Comparison of ENCODE assay signal across 6 cellular contexts in the genomic region with DNA sequence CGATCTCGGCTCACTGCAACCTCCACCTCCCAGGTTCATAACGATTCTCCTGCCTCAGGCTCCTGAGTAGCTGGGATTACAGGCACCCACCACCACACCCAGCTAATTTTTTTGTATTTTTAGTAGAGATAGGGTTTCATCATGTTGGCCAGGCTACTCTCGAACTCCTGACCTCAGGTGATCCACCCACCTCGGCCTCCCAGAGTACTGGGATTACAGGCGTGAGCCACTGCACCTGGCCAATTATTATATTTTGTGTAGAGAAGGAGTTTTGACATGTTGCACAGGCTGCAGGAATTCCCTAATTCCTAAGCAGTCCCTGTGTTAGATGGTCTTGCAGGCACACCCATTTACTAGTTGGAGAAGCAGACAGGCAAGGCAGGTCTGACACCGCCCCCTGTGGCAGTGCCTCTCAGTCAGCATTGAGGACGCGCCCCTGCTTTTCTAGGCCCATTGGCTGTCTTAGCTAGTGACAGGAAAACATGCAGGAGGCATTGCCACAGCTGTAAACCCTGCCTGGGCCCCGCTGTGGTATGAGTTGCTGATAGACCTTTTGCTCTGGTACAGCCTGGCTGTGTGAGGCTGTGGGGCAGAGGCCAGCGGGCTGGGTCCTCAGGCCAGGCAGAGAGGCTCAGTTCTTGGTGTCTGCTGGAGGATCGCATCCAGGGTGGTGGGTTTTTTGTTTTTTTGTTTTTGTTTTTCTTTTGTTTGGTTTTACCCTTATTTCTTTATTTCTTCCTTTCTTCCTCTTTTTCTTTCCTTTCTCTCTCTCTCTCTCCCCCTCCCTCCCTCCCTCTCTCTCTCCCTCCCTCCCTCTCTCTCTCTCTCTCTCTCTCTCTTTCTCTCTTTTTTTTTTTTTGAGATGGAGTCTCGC. TPM values are rescaled to one million over a fixed set of nuclear protein-coding genes. Genes with fewer than 3 reads are reported as not detected.
DNase-seq lines count a peak whose midpoint lies in the region; ATAC-seq and TF ChIP-seq lines count a peak whose summit lies in the region.
"Not testable (repeated sequence)": the region's sequence is repeated elsewhere in the genome, so short reads cannot be mapped to it uniquely, and the experiment has no call there.

No MANE protein-coding gene starts in this region.

- POLR2A ChIA-PET in PC-9 (lab: Charles Lee; ENCODE audit: unreplicated experiment) = interaction anchor here (0.5 to 0.6 kb wide), 3 partner anchors 47 to 61 kb away, joined by 3 to 5 read pairs (median 5); no protein-coding TSS in a partner anchor

- not testable (repeated sequence) for H3K9ac ChIP-seq in parathyroid adenoma

- H3K4me1 ChIP-seq in PC-9 (replicated peaks; ENCODE audit: insufficient read depth) (peaks cover 21% of the 10 kb centered on the region), parathyroid adenoma (peaks cover 33% of the 10 kb centered on the region)
- not testable (repeated sequence) for H3K4me1 ChIP-seq in thymus (ENCODE audit: control insufficient read depth, insufficient read depth, low read length)

- not testable (repeated sequence) for H3K27me3 ChIP-seq in PC-9 (ENCODE audit: insufficient read depth, low read depth); parathyroid adenoma (ENCODE audit: control insufficient read depth, insufficient read depth, low read length); thymus (ENCODE audit: control insufficient read depth, insufficient read depth)

- H3F3A ChIP-seq in PC-9 (ENCODE audit: insufficient read depth, low read depth) = peaks cover 33% of the 10 kb centered on the region

- WGBS in thymus = 50% methylated on average over 13 of the region's 13 CpGs

- peaks cover 45% of the 10 kb centered on the region for H3K79me2 ChIP-seq in PC-9 (ENCODE audit: low read depth)
- H3K79me2 ChIP-seq in parathyroid adenoma = peaks cover 68% of the 10 kb centered on the region

- BruUV-seq in PC-9 (replicated peaks; lab: Mats Ljungman, UMichigan) = not testable (repeated sequence)

- TF ChIP-seq CTCF in PC-9 (conservative IDR thresholded peaks at IDR 0.05) (peak; percentile 54), fibroblast of the aortic adventitia (IDR thresholded peaks at IDR 0.05; ENCODE audit: insufficient read depth, low read length) (peak; percentile 34), parathyroid adenoma (IDR thresholded peaks at IDR 0.05) (peak; percentile 24)

- H4K20me1 ChIP-seq in PC-9 (ENCODE audit: insufficient read depth) = peaks cover 23% of the 10 kb centered on the region

- ATAC-seq in GM18907 (IDR thresholded peaks at IDR 0.05; ENCODE audit: unreplicated experiment) = peak; percentile 44

- CTCF ChIA-PET in PC-9 (lab: Charles Lee) = interaction anchor here (0.6 to 1.4 kb wide), 3 partner anchors 41 to 963 kb away, joined by 3 to 11 read pairs (median 3); no protein-coding TSS in a partner anchor

- H3K27ac ChIP-seq in PC-9 = not testable (repeated sequence)
- peak overlapping the region; percentile 73 for H3K27ac ChIP-seq in parathyroid adenoma
- peak overlapping the region; percentile 89 for H3K27ac ChIP-seq in thymus (ENCODE audit: low read depth)

- DNase-seq in PC-9 = peak; percentile 67 to 81
- DNase-seq in activated T-cell treated with anti-CD3 and anti-CD28 coated beads, Interleukin-2, amount 50 U/mL, for 1 hour = peak; percentile 80
- DNase-seq in fibroblast of the aortic adventitia (ENCODE audit: low read depth) = peak; percentile 43

- not testable (repeated sequence) for H3K9me2 ChIP-seq in PC-9 (ENCODE audit: insufficient read depth)

- not testable (repeated sequence) for H3K9me3 ChIP-seq in PC-9 (ENCODE audit: insufficient read depth, low read depth); parathyroid adenoma (ENCODE audit: control insufficient read depth, low read length); thymus (ENCODE audit: control insufficient read depth)

- not testable (repeated sequence) for H3K4me3 ChIP-seq in PC-9; fibroblast of the aortic adventitia (ENCODE audit: low read depth, low read length); parathyroid adenoma (ENCODE audit: low read depth, low read length); thymus (ENCODE audit: low read length)

- H3K36me3 ChIP-seq in PC-9 (ENCODE audit: low read depth); parathyroid adenoma (ENCODE audit: control insufficient read depth, insufficient read depth, low read length): not testable (repeated sequence)
- peaks cover 29% of the 10 kb centered on the region for H3K36me3 ChIP-seq in thymus (ENCODE audit: control insufficient read depth, insufficient read depth)

- H3K4me2 ChIP-seq in PC-9 = peak overlapping the region; percentile 12; the same call in 1 of the 2 replicates
- not testable (repeated sequence) for H3K4me2 ChIP-seq in parathyroid adenoma (ENCODE audit: low read length)

- not testable (repeated sequence) for H2AFZ ChIP-seq in PC-9, parathyroid adenoma

- intact Hi-C loops in PC-9 (cut with micrococcal nuclease; ENCODE audit: unreplicated experiment) = loop anchor here (1.0 to 5.0 kb wide), 2 partner anchors 55 to 119 kb away; a partner anchor contains a TSS

RNA-seq across cellular contexts. Expression of a gene that starts 20.5 kb away (rescaled TPM):
- total RNA-seq in PC-9 (2021) = 192 and 248 TPM in 2 replicates
- total RNA-seq in fibroblast of the aortic adventitia (ENCODE audit: low replicate concordance) = 100 and 164 TPM in 2 replicates
- polyA plus RNA-seq in thymus = 216 TPM

RNA-seq across cellular contexts. Expression of a gene that starts 22.0 kb away (rescaled TPM):
- total RNA-seq in PC-9 (2021) (212 and 294 TPM in 2 replicates), fibroblast of the aortic adventitia (ENCODE audit: low replicate concordance) (2.9 and 41.8 TPM in 2 replicates)
- polyA plus RNA-seq in thymus = 143 TPM

RNA-seq across cellular contexts. Expression of a gene that starts 31.5 kb away (rescaled TPM):
- total RNA-seq in PC-9 (2021) (not detected in 2 replicates), fibroblast of the aortic adventitia (ENCODE audit: low replicate concordance) (0.09 TPM in 1 of 2 replicates, not detected in the other)
- 2.3 TPM for polyA plus RNA-seq in thymus

RNA-seq across cellular contexts. Expression of a gene that starts 33.2 kb away (rescaled TPM):
- total RNA-seq in PC-9 (2021) (159 and 199 TPM in 2 replicates), fibroblast of the aortic adventitia (ENCODE audit: low replicate concordance) (54.7 and 95.2 TPM in 2 replicates)
- polyA plus RNA-seq in thymus = 65.0 TPM

RNA-seq across cellular contexts. Expression of a gene that starts 55.4 kb away (rescaled TPM):
- total RNA-seq in PC-9 (2021) = 205 and 259 TPM in 2 replicates
- total RNA-seq in fibroblast of the aortic adventitia (ENCODE audit: low replicate concordance) = 93.5 and 119 TPM in 2 replicates
- polyA plus RNA-seq in thymus = 58.5 TPM
